In the genomic region with DNA sequence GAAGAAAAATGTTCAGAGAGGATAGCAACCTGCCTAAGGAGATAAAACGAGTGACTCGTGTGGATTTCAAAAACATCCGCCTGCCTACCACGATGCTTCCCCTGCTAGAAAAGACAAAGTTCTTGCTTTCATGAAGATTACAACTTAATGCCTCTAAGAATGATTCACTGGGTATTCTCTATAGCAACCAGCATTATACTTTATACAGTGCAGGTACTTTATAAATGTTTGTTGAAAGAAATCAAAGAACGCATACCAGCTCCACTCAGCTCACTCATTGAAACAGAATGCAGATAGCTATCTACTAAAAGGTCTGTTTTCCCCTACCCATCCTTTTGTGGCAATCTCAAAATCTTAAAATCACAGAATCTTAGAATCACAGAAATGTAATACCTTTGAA, we compare ENCODE assay signal across 21 cellular contexts. TPM values are rescaled to one million over a fixed set of nuclear protein-coding genes. Genes with fewer than 3 reads are reported as not detected.
A peak's percentile ranks its signal among the peaks of the same experiment; 100 is the strongest.
DNase-seq lines count a peak whose midpoint lies in the region; ATAC-seq and TF ChIP-seq lines count a peak whose summit lies in the region.
"Had no signal": no experiment of that assay in that cellular context is flagged by ENCODE, and none has a peak within 500 bp of the region (broad histone marks: within the 10 kb centered on the region; RNA-seq: fewer than 3 reads in every experiment).

No MANE protein-coding gene starts in this region.

- peak; percentile 20 for DNase-seq in HT-29 (ENCODE audit: low spot score)
- peak in 1 of 2 donors; percentile 51 for DNase-seq in foreskin keratinocyte
- DNase-seq in smooth muscle cell (lab: John Stamatoyannopoulos, UW; ENCODE audit: unreplicated experiment), result no peak
- DNase-seq in naive thymus-derived CD8-positive, alpha-beta T cell, result no peak
- no peak for DNase-seq in NOMO-1 treated with dmso at 0.1 percent for 144 hours (lab: John Stamatoyannopoulos, UW; ENCODE audit: unreplicated experiment)
- DNase-seq: CD8-positive, alpha-beta memory T cell; DND-41; GM23248; KBM-7; NCI-H1092 treated with DMSO at 0.1 percent for 48 hours; NCI-H2227 treated with DMSO at 0.1 percent for 48 hours; NCI-H524 treated with DMSO at 0.1 percent for 48 hours; NK-92 treated with Interleukin-12 subunit alpha and Interleukin-12 subunit beta, amount 100 ng/mL, for 24 hours; OCI-M1; RPMI8226; SIG-M5 had no signal

- no peaks in the 10 kb centered on the region for H3K9me3 ChIP-seq in smooth muscle cell (replicated peaks; ENCODE audit: low read depth)
- H3K9me3 ChIP-seq: A549; BLaER1 treated with 17β-estradiol and CSF1 and Interleukin-3, amounts not matched to agents 10 nM and 100 nM had no signal

- H3K4me3 ChIP-seq in smooth muscle cell, result peak overlapping the region; percentile 13
- H3K4me3 ChIP-seq: A549; BLaER1 treated with 17β-estradiol and CSF1 and Interleukin-3, amounts not matched to agents 10 nM and 100 nM; GM23248 had no signal

- TF ChIP-seq CTCF in foreskin keratinocyte (conservative IDR thresholded peaks at IDR 0.05) (no peak), smooth muscle cell (IDR thresholded peaks at IDR 0.05; ENCODE audit: borderline replicate concordance, insufficient read depth, poor library complexity, severe bottlenecking) (no peak)

- H4K20me1 ChIP-seq in smooth muscle cell (ENCODE audit: low read depth), result no peaks in the 10 kb centered on the region

- H3K36me3 ChIP-seq in smooth muscle cell (ENCODE audit: low read depth), result no peaks in the 10 kb centered on the region

- no peaks in the 10 kb centered on the region for H3F3A ChIP-seq in smooth muscle cell (ENCODE audit: low read depth)

- H3K9ac ChIP-seq in smooth muscle cell (ENCODE audit: low read depth), result peak overlapping the region; percentile 36
- H3K9ac ChIP-seq: BLaER1 treated with 17β-estradiol and CSF1 and Interleukin-3, amounts not matched to agents 10 nM and 100 nM; GM23248 had no signal

- H3K79me2 ChIP-seq in smooth muscle cell (ENCODE audit: low read depth), result peaks cover 9% of the 10 kb centered on the region

- H3K27ac ChIP-seq in foreskin keratinocyte (no peak overlapping the region), smooth muscle cell (ENCODE audit: low read depth) (peak overlapping the region; percentile 81)
- H3K27ac ChIP-seq: A549; BLaER1 treated with 17β-estradiol and CSF1 and Interleukin-3, amounts not matched to agents 10 nM and 100 nM; GM23248 had no signal

- peak overlapping the region; percentile 64 for H3K4me2 ChIP-seq in smooth muscle cell
- H3K4me2 ChIP-seq: A549 had no signal

- H3K27me3 Mint-ChIP-seq in naive thymus-derived CD8-positive, alpha-beta T cell, result peaks cover 0 to 1% (median 0%) of the 10 kb centered on the region in 5 donors

- no peaks in the 10 kb centered on the region for H3K4me1 Mint-ChIP-seq in naive thymus-derived CD8-positive, alpha-beta T cell
- H3K4me1 Mint-ChIP-seq: CD8-positive, alpha-beta memory T cell had no signal

- WGBS in smooth muscle cell (ENCODE audit: low lambda C conversion rate), result 38% methylated on average over 5 of the region's 5 CpGs

- H3K27me3 ChIP-seq in foreskin keratinocyte (no peaks in the 10 kb centered on the region), smooth muscle cell (ENCODE audit: low read depth) (no peaks in the 10 kb centered on the region)
- H3K27me3 ChIP-seq: BLaER1 treated with 17β-estradiol and CSF1 and Interleukin-3, amounts not matched to agents 10 nM and 100 nM had no signal

- peaks cover 0 to 3% (median 0%) of the 10 kb centered on the region in 9 donors for H3K9me3 Mint-ChIP-seq in naive thymus-derived CD8-positive, alpha-beta T cell

- no peak overlapping the region for H3K4me3 Mint-ChIP-seq in naive thymus-derived CD8-positive, alpha-beta T cell
- H3K4me3 Mint-ChIP-seq: CD8-positive, alpha-beta memory T cell had no signal

- H2AFZ ChIP-seq in smooth muscle cell (ENCODE audit: low read depth), result no peak overlapping the region
- H2AFZ ChIP-seq: GM23248 had no signal

- ATAC-seq in SK-N-SH treated with all-trans-retinoic acid at 6 μM for 48 hours (peak; percentile 100), foreskin keratinocyte (peak; percentile 24), GM18519 (IDR thresholded peaks at IDR 0.05; ENCODE audit: low FRiP score, unreplicated experiment) (no peak)
- ATAC-seq in naive thymus-derived CD8-positive, alpha-beta T cell, result no peak
- ATAC-seq: A549, HCT116 had no signal

- H3K4me1 ChIP-seq in foreskin keratinocyte (no peaks in the 10 kb centered on the region), smooth muscle cell (ENCODE audit: low read depth) (no peaks in the 10 kb centered on the region)
- H3K4me1 ChIP-seq: A549 had no signal

- POLR2A ChIA-PET in naive thymus-derived CD8-positive, alpha-beta T cell (lab: Charles Lee), result no interaction called here

- no peaks in the 10 kb centered on the region for H3K36me3 Mint-ChIP-seq in naive thymus-derived CD8-positive, alpha-beta T cell
- H3K36me3 Mint-ChIP-seq: CD8-positive, alpha-beta memory T cell had no signal

- H3K27ac Mint-ChIP-seq in naive thymus-derived CD8-positive, alpha-beta T cell, result no peak overlapping the region
- H3K27ac Mint-ChIP-seq: CD8-positive, alpha-beta memory T cell had no signal

TF ChIP-seq in SK-N-SH treated with all-trans-retinoic acid at 6 μM for 48 hours, 23 proteins besides CTCF, POLR2A, EP300 and RAD21:
- TF ChIP-seq ISL1 (CRISPR knock-in tag; IDR thresholded peaks at IDR 0.05), result peak; percentile 97
- TF ChIP-seq, protein P1, sequence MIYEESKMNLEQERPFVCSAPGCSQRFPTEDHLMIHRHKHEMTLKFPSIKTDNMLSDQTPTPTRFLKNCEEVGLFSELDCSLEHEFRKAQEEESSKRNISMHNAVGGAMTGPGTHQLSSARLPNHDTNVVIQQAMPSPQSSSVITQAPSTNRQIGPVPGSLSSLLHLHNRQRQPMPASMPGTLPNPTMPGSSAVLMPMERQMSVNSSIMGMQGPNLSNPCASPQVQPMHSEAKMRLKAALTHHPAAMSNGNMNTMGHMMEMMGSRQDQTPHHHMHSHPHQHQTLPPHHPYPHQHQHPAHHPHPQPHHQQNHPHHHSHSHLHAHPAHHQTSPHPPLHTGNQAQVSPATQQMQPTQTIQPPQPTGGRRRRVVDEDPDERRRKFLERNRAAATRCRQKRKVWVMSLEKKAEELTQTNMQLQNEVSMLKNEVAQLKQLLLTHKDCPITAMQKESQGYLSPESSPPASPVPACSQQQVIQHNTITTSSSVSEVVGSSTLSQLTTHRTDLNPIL (CRISPR knock-in tag; IDR thresholded peaks at IDR 0.05; ENCODE audit: low read depth), result peak; percentile 31; the same call in 1 of the 2 replicates
- TF ChIP-seq, protein P2, sequence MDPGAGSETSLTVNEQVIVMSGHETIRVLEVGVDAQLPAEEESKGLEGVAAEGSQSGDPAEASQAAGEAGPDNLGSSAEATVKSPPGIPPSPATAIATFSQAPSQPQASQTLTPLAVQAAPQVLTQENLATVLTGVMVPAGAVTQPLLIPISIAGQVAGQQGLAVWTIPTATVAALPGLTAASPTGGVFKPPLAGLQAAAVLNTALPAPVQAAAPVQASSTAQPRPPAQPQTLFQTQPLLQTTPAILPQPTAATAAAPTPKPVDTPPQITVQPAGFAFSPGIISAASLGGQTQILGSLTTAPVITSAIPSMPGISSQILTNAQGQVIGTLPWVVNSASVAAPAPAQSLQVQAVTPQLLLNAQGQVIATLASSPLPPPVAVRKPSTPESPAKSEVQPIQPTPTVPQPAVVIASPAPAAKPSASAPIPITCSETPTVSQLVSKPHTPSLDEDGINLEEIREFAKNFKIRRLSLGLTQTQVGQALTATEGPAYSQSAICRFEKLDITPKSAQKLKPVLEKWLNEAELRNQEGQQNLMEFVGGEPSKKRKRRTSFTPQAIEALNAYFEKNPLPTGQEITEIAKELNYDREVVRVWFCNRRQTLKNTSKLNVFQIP (CRISPR knock-in tag; IDR thresholded peaks at IDR 0.05; ENCODE audit: borderline replicate concordance, low read depth), result 0 out of 2 replicates have a peak, but pooled peaks have one; percentile 38
- TF ChIP-seq ZNF565 (CRISPR knock-in tag; conservative IDR thresholded peaks at IDR 0.05; ENCODE audit: low read depth), result no peak
- no peak for TF ChIP-seq ZC3H10 (CRISPR knock-in tag; IDR thresholded peaks at IDR 0.05)
- 0 out of 2 replicates have a peak, but pooled peaks have one; percentile 72 for TF ChIP-seq GLIS3 (CRISPR knock-in tag; IDR thresholded peaks at IDR 0.05)
- TF ChIP-seq CSDC2 (CRISPR knock-in tag; IDR thresholded peaks at IDR 0.05), result no peak
- TF ChIP-seq ZNF8 (CRISPR knock-in tag; IDR thresholded peaks at IDR 0.05), result 0 out of 2 replicates have a peak, but pooled peaks have one; percentile 20
- TF ChIP-seq ESRRG (CRISPR knock-in tag; IDR thresholded peaks at IDR 0.05), result no peak

RNA-seq across cellular contexts. Expression of a gene that starts 33.7 kb away (rescaled TPM):
- 16.1 TPM in 2 replicates for total RNA-seq in HT-29 (2014; rRNA removed; shearing (Covaris generic))
- total RNA-seq in foreskin keratinocyte (0.99 and 1.5 TPM in 2 replicates), smooth muscle cell (62.2 and 79.4 TPM in 2 replicates)
- polyA plus RNA-seq in foreskin keratinocyte (0.24 and 0.37 TPM in 2 replicates), smooth muscle cell (12.9 and 22.4 TPM in 2 replicates)
- total RNA-seq in naive thymus-derived CD8-positive, alpha-beta T cell, result under 1 TPM; 0.49 to 0.55 TPM
- polyA plus RNA-seq in naive thymus-derived CD8-positive, alpha-beta T cell, result not detected
- polyA plus RNA-seq: CD8-positive, alpha-beta memory T cell had no signal

Comparison
In these comparisons a context has a peak if more than half of its experiments do, and no peak if none do; other contexts are left out.
1. ATAC-seq: peak in SK-N-SH treated with all-trans-retinoic acid at 6 μM for 48 hours (single experiment) and foreskin keratinocyte (single experiment); none in naive thymus-derived CD8-positive, alpha-beta T cell (0 of 2) and GM18519 (single experiment).